Comparison of ENCODE assay signal across 18 cellular contexts in genomic region chr2:186909095-186909494, GRCh38.
"Had no signal": no experiment of that assay in that cellular context is flagged by ENCODE, and none has a peak within 500 bp of the region (broad histone marks: within the 10 kb centered on the region; RNA-seq: fewer than 3 reads in every experiment).

No MANE protein-coding gene starts in this region.

- H3K36me3 ChIP-seq: esophagus squamous epithelium, uterus had no signal

- H3K4me3 ChIP-seq: esophagus squamous epithelium, testis, uterus had no signal

- ATAC-seq: activated CD8-positive, alpha-beta T cell treated with anti-CD3 and anti-CD28 coated beads, Interleukin-2, amount 10 ng/mL, durations not matched to agents 7 days and 5 days; activated naive CD4-positive, alpha-beta T cell treated with anti-CD3 and anti-CD28 coated beads, Interleukin-2, amount 50 U/mL, for 72 hours; left lobe of liver; natural killer cell; stimulated activated naive B cell treated with anti-CD40 and anti-IgM and Interleukin-4, amounts not matched to agents 10 μg/mL and 1 μg/mL and 100 μg/mL, for 72 hours had no signal

- H3K9me3 ChIP-seq: esophagus squamous epithelium, testis, uterus had no signal

- H3K27me3 ChIP-seq: esophagus squamous epithelium, testis, uterus had no signal

- DNase-seq: activated CD4-positive, alpha-beta T cell treated with anti-CD3 and anti-CD28 coated beads for 1 hour; activated CD4-positive, alpha-beta T cell treated with anti-CD3 and anti-CD28 coated beads, Interleukin-2, amount 50 U/mL, for 1 hour; activated CD8-positive, alpha-beta T cell treated with anti-CD3 and anti-CD28 coated beads, Interleukin-2, amount 10 ng/mL, durations not matched to agents 7 days and 5 days; activated gamma-delta T cell; esophagus squamous epithelium; foreskin fibroblast; kidney; mammary epithelial cell; natural killer cell; stimulated activated CD4-positive, alpha-beta T cell treated with anti-CD3 and anti-CD28 coated beads, Interleukin-2, amount 100 ng/mL, for 48 hours; stimulated activated CD8-positive, alpha-beta memory T cell treated with anti-CD3 and anti-CD28 coated beads, Interleukin-4, amount 100 ng/mL, for 48 hours; stimulated activated naive B cell treated with anti-CD40 and anti-IgM and Interleukin-4, amounts not matched to agents 10 μg/mL and 1 μg/mL and 100 μg/mL, for 72 hours; testis; trophoblast cell; uterus had no signal

- H3K4me1 ChIP-seq: esophagus squamous epithelium, testis, uterus had no signal

- H3K27ac ChIP-seq: testis, VCaP had no signal
